10 cellular contexts compared by ENCODE assay signal in the genomic region with DNA sequence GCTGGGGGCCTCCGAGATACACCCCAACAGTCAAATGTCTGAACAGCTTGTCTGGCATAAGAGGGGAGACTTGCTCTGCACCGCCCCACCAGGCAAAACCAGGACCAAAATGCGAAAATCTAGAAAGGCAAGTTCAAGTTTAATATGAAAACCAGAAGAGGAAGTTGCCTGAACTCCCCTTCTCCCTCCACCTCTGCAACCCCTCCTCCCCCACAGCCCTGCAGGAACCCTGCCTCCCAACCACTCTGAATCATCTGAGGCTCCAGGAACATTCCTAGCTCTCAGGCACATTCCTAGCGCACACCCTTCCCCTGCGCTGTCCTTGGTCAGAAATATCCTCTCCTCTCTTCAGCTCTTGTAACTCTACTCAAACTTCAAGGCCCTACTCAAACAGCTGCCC.
DNase-seq lines count a peak whose midpoint lies in the region; TF ChIP-seq lines count a peak whose summit lies in the region.
"Had no signal": no experiment of that assay in that cellular context is flagged by ENCODE, and none has a peak within 500 bp of the region (broad histone marks: within the 10 kb centered on the region; RNA-seq: fewer than 3 reads in every experiment).

No MANE protein-coding gene starts in this region.

- H3K4me1 ChIP-seq in HEK293 (ENCODE audit: control insufficient read depth, insufficient read depth, low read length): no peaks in the 10 kb centered on the region

- POLR2A ChIA-PET in HEK293 (lab: Yijun Ruan, JAX): no interaction called here

- CTCF ChIA-PET in HEK293 (lab: Yijun Ruan, JAX): interaction anchor here (0.7 to 0.8 kb wide), 3 partner anchors 10 to 53 kb away, joined by 3 read pairs; no protein-coding TSS in a partner anchor

- TF ChIP-seq CTCF in HEK293 (tag by site-specific recombination; IDR thresholded peaks at IDR 0.05): no peak

- no peak overlapping the region for H3K4me3 ChIP-seq in HEK293 (ENCODE audit: low read depth, low read length)

- no peaks in the 10 kb centered on the region for H3K36me3 ChIP-seq in HEK293 (ENCODE audit: control insufficient read depth in 2 of 2, insufficient read depth in 1 of 2, low read length in 2 of 2)

- H3K9me3 ChIP-seq in HEK293 (ENCODE audit: control insufficient read depth, insufficient read depth, low read depth, low read length): no peaks in the 10 kb centered on the region

- DNase-seq in CMK (ENCODE audit: low read depth) (peak; percentile 32), RKO (ENCODE audit: low spot score) (peak; percentile 2), iPS DF 4.7 (ENCODE audit: extremely low read depth, low spot score) (peak; percentile 11), NCI-H748 treated with DMSO at 0.1 percent for 48 hours (lab: John Stamatoyannopoulos, UW) (no peak), NCI-H146 (lab: John Stamatoyannopoulos, UW) (no peak), GF-D8 (lab: John Stamatoyannopoulos, UW) (no peak), NCI-H526 (lab: John Stamatoyannopoulos, UW) (no peak)
- DNase-seq: activated T-cell treated with anti-CD3 and anti-CD28 coated beads for 4 hours, C1 segment of cervical spinal cord had no signal

- H3K27ac ChIP-seq in HEK293 (ENCODE audit: extremely low read depth, low read depth, low read length): no peak overlapping the region

TF ChIP-seq in HEK293, 187 proteins besides CTCF, POLR2A, EP300 and RAD21:
- TF ChIP-seq, protein P1, sequence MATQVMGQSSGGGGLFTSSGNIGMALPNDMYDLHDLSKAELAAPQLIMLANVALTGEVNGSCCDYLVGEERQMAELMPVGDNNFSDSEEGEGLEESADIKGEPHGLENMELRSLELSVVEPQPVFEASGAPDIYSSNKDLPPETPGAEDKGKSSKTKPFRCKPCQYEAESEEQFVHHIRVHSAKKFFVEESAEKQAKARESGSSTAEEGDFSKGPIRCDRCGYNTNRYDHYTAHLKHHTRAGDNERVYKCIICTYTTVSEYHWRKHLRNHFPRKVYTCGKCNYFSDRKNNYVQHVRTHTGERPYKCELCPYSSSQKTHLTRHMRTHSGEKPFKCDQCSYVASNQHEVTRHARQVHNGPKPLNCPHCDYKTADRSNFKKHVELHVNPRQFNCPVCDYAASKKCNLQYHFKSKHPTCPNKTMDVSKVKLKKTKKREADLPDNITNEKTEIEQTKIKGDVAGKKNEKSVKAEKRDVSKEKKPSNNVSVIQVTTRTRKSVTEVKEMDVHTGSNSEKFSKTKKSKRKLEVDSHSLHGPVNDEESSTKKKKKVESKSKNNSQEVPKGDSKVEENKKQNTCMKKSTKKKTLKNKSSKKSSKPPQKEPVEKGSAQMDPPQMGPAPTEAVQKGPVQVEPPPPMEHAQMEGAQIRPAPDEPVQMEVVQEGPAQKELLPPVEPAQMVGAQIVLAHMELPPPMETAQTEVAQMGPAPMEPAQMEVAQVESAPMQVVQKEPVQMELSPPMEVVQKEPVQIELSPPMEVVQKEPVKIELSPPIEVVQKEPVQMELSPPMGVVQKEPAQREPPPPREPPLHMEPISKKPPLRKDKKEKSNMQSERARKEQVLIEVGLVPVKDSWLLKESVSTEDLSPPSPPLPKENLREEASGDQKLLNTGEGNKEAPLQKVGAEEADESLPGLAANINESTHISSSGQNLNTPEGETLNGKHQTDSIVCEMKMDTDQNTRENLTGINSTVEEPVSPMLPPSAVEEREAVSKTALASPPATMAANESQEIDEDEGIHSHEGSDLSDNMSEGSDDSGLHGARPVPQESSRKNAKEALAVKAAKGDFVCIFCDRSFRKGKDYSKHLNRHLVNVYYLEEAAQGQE (tag by site-specific recombination; IDR thresholded peaks at IDR 0.05): peak; percentile 75
- TF ChIP-seq ZNF658 (tag by site-specific recombination; IDR thresholded peaks at IDR 0.05): no peak
- no peak for TF ChIP-seq ZNF704 (tag by site-specific recombination; IDR thresholded peaks at IDR 0.05)
- no peak for TF ChIP-seq ZNF544 (tag by site-specific recombination; IDR thresholded peaks at IDR 0.05)

Comparison
In these comparisons a context has a peak if more than half of its experiments do, and no peak if none do; other contexts are left out.
1. DNase-seq: peak in CMK (single experiment), RKO (single experiment) and iPS DF 4.7 (single experiment); none in NCI-H748 treated with DMSO at 0.1 percent for 48 hours (single experiment), NCI-H146 (single experiment), GF-D8 (single experiment) and NCI-H526 (0 of 2).